Comparison of ENCODE assay signal across 11 cellular contexts in the genomic region with DNA sequence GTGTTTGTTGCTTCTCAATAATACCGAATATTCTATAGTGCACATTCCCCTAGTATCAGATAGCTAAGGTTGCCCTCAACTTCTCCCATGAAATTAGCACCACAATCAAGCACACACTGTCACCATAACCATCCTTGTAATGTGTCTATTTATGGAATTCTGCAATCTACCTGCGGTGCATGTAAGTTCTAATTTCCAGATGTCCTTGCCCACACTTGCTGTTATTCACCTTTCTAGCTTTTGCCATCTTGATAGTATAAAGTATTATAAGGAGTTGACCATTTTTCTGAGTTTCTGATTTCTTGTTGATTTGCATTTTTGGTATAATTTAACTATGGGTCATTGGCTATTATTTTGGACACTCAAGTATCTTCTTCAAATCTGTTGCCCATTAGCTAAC.
"Had no signal": no experiment of that assay in that cellular context is flagged by ENCODE, and none has a peak within 500 bp of the region (broad histone marks: within the 10 kb centered on the region; RNA-seq: fewer than 3 reads in every experiment).

No MANE protein-coding gene starts in this region.

- H3K27ac ChIP-seq: GM23248 had no signal

- FAIRE-seq: H1, H54 had no signal

- H2AFZ ChIP-seq: GM23248, GM23338 had no signal

- H3K36me3 ChIP-seq: HAP-1 had no signal

- H3K9ac ChIP-seq: GM23248 had no signal

- H3K4me2 ChIP-seq: GM23338 had no signal

- H3K4me3 ChIP-seq: GM23248, GM23338, HAP-1 had no signal

- H3K9me3 Mint-ChIP-seq: GM23338, H9 had no signal

- ATAC-seq: GM23338, HCT116 had no signal

- H3K27ac Mint-ChIP-seq: GM23338, H9, HFFc6 had no signal

- H3K9me3 ChIP-seq: HAP-1 had no signal

- H3K4me3 Mint-ChIP-seq: GM23338, H9, HFFc6 had no signal

- DNase-seq: GM23248, GOT3, H7, H9, HCEC 1CT, HFFc6 had no signal
